Comparison of ENCODE assay signal across 8 cellular contexts in the genomic region with DNA sequence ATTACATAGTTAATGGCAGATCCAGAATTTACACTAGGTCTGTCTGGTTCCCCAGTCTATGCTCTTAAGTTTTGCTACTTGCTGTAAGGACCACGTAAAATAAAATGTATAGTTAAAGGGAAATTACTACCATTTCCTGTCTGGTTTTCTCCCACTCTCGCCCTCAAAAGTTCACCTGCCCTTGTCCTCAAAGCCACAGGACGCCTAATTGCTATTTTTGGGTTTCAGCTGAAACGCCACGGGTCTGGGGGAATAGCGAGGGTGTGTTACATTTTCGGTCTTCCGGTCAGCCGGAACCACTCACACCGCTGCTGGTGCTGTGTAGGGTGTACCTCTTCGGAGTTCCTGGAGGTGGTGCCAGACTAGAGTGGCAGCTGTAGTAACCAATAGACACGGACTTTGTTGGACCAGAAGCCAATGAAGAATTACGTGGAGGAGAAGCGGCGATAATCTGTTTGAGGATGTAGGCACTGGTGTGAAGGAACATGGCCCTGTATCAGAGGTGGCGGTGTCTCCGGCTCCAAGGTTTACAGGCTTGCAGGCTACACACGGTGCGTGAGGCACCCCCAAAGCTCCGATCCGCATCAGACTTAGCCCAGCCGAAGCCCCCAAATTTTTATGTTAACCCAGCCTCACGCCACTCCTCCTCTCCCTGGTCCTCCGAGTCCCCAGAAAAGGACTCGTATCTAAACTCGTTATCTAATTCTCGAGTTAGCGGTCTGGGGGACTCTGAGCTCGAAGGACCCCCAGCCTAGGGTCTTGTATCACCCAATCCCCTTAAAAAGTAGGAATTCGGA. TPM values are rescaled to one million over a fixed set of nuclear protein-coding genes. Genes with fewer than 3 reads are reported as not detected.
DNase-seq lines count a peak whose midpoint lies in the region; ATAC-seq and TF ChIP-seq lines count a peak whose summit lies in the region.

A gene with protein sequence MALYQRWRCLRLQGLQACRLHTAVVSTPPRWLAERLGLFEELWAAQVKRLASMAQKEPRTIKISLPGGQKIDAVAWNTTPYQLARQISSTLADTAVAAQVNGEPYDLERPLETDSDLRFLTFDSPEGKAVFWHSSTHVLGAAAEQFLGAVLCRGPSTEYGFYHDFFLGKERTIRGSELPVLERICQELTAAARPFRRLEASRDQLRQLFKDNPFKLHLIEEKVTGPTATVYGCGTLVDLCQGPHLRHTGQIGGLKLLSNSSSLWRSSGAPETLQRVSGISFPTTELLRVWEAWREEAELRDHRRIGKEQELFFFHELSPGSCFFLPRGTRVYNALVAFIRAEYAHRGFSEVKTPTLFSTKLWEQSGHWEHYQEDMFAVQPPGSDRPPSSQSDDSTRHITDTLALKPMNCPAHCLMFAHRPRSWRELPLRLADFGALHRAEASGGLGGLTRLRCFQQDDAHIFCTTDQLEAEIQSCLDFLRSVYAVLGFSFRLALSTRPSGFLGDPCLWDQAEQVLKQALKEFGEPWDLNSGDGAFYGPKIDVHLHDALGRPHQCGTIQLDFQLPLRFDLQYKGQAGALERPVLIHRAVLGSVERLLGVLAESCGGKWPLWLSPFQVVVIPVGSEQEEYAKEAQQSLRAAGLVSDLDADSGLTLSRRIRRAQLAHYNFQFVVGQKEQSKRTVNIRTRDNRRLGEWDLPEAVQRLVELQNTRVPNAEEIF (plus strand): TSS at position 454 of the 797 bp plus-strand sequence. CDS start 32 bp downstream, at position 486.

- H3K4me3 Mint-ChIP-seq in GM23338: peak within 1 kb of the TSS; percentile 98
- peak within 1 kb of the TSS; percentile 96 for H3K4me3 Mint-ChIP-seq in natural killer cell

- peak; percentile 98 for DNase-seq in Daoy (ENCODE audit: low read depth)
- DNase-seq in GM23338 (ENCODE audit: low spot score): peak; percentile 98
- DNase-seq in LHCN-M2 (ENCODE audit: low read depth): peak; percentile 98
- DNase-seq in RPMI8226: peak; percentile 100
- peak; percentile 75 to 87 for DNase-seq in activated T-helper 1 cell treated with anti-CD3 and anti-CD28 coated beads, Interleukin-2, amount 50 U/mL, for 16 hours (ENCODE audit: low read depth in 1 of 2, low spot score in 1 of 2)
- peak; percentile 99 for DNase-seq in fibroblast of peridontal ligament (ENCODE audit: extremely low read depth)
- peak; percentile 91 for DNase-seq in natural killer cell
- DNase-seq in stimulated activated naive CD4-positive, alpha-beta T cell treated with Interleukin-2 at 50 U/mL for 16 hours (lab: John Stamatoyannopoulos, UW): peak; percentile 91

- peak; percentile 100 for ATAC-seq in GM23338
- peak; percentile 99 to 100 (median 100) for ATAC-seq in natural killer cell

- peak within 1 kb of the TSS; percentile 96 for H3K27ac Mint-ChIP-seq in GM23338
- H3K27ac Mint-ChIP-seq in natural killer cell: peak within 1 kb of the TSS; percentile 97

- H3K27ac ChIP-seq in GM23338 (ENCODE audit: low read depth): peak within 1 kb of the TSS; percentile 61

- H3K4me1 Mint-ChIP-seq in GM23338: peaks cover 8% of the 10 kb centered on the region
- H3K4me1 Mint-ChIP-seq in natural killer cell: peaks cover 24 to 26% of the 10 kb centered on the region in 2 donors

- peak within 1 kb of the TSS; percentile 79 for H3K4me3 ChIP-seq in GM23338

- no peaks in the 10 kb centered on the region for H3K27me3 ChIP-seq in GM23338 (ENCODE audit: insufficient read depth)

- H3K4me2 ChIP-seq in GM23338: peak within 1 kb of the TSS; percentile 94

- peaks cover 24% of the 10 kb centered on the region for H3K36me3 ChIP-seq in GM23338 (ENCODE audit: insufficient read depth)

- peak within 1 kb of the TSS; percentile 67 for H2AFZ ChIP-seq in GM23338

- H3K4me1 ChIP-seq in GM23338 (ENCODE audit: insufficient read depth): peaks cover 4% of the 10 kb centered on the region; the same call in 1 of the 2 replicates

- H3K9me3 Mint-ChIP-seq in GM23338 (no peaks in the 10 kb centered on the region), natural killer cell (no peaks in the 10 kb centered on the region)

- intact Hi-C loops in natural killer cell (cut with micrococcal nuclease): no loop called here

- peaks cover 8% of the 10 kb centered on the region; the same call in 1 of the 2 replicates for H3F3A ChIP-seq in GM23338 (replicated peaks; ENCODE audit: low read depth)

- no peaks in the 10 kb centered on the region for H3K9me2 ChIP-seq in GM23338 (ENCODE audit: insufficient read depth)

- peaks cover 9% of the 10 kb centered on the region for H3K27me3 Mint-ChIP-seq in GM23338 (ENCODE audit: insufficient read depth, low read depth, poor library complexity)
- H3K27me3 Mint-ChIP-seq in natural killer cell (ENCODE audit: low read depth in 2 of 2): no peaks in the 10 kb centered on the region

- H3K79me2 ChIP-seq in GM23338 (replicated peaks; ENCODE audit: insufficient read depth): peaks cover 13% of the 10 kb centered on the region

- TF ChIP-seq CTCF in GM23338 (conservative IDR thresholded peaks at IDR 0.05; ENCODE audit: low read depth in 2 of 2) (no peak), natural killer cell (IDR thresholded peaks at IDR 0.05) (no peak)

- H4K20me1 ChIP-seq in GM23338 (replicated peaks; ENCODE audit: insufficient read depth): no peaks in the 10 kb centered on the region

- H3K36me3 Mint-ChIP-seq in GM23338 (ENCODE audit: low read depth) (peaks cover 30% of the 10 kb centered on the region), natural killer cell (peaks cover 16% of the 10 kb centered on the region)

TF ChIP-seq in GM23338, 12 proteins besides CTCF, POLR2A, EP300 and RAD21:
- TF ChIP-seq, protein P1, sequence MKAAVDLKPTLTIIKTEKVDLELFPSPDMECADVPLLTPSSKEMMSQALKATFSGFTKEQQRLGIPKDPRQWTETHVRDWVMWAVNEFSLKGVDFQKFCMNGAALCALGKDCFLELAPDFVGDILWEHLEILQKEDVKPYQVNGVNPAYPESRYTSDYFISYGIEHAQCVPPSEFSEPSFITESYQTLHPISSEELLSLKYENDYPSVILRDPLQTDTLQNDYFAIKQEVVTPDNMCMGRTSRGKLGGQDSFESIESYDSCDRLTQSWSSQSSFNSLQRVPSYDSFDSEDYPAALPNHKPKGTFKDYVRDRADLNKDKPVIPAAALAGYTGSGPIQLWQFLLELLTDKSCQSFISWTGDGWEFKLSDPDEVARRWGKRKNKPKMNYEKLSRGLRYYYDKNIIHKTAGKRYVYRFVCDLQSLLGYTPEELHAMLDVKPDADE (IDR thresholded peaks at IDR 0.05): peak; percentile 75
- peak; percentile 84 for TF ChIP-seq CREB1 (CRISPR knock-in tag; IDR thresholded peaks at IDR 0.05; ENCODE audit: low read depth)
- peak; percentile 90 for TF ChIP-seq POLR2AphosphoS5 (IDR thresholded peaks at IDR 0.05; ENCODE audit: low read depth)
- TF ChIP-seq ZNF331 (CRISPR knock-in tag; IDR thresholded peaks at IDR 0.05; ENCODE audit: low read depth): no peak
- 0 out of 2 replicates have a peak, but pooled peaks have one; percentile 36 for TF ChIP-seq NANOG (IDR thresholded peaks at IDR 0.05; ENCODE audit: borderline replicate concordance)

RNA-seq across cellular contexts. Expression of the gene that starts here (rescaled TPM):
- total RNA-seq in Daoy (2014; rRNA removed; shearing (Covaris generic)): 17.8 and 21.8 TPM in 2 replicates
- 27.1 and 28.4 TPM in 2 replicates for total RNA-seq in GM23338 (2014; rRNA removed; shearing (Covaris generic))
- polyA plus RNA-seq in GM23338 (2016; fragmentation: Nextera tagmentation; extraction: Ambion mirVana): 19.5 and 20.3 TPM in 2 replicates
- 16.4 and 18.9 TPM in 2 replicates for total RNA-seq in LHCN-M2 (2014; rRNA removed)
- polyA plus RNA-seq in LHCN-M2 (2012): 15.0 TPM
- total RNA-seq in natural killer cell: 10 to 100 TPM; 34.7 to 50.0 (median 44.9) TPM

Comparison
In these comparisons a context has a peak if more than half of its experiments do, and no peak if none do; other contexts are left out.
1. Peak in every context shown above with its lines: DNase-seq, ATAC-seq, H3K4me3 ChIP-seq and H3K27ac ChIP-seq.